21 cellular contexts compared by ENCODE assay signal in genomic region chr3:150105025-150105424, GRCh38.
DNase-seq lines count a peak whose midpoint lies in the region; ATAC-seq, FAIRE-seq and TF ChIP-seq lines count a peak whose summit lies in the region.
"Had no signal": no experiment of that assay in that cellular context is flagged by ENCODE, and none has a peak within 500 bp of the region (broad histone marks: within the 10 kb centered on the region; RNA-seq: fewer than 3 reads in every experiment).

No MANE protein-coding gene starts in this region.

- H3K9ac ChIP-seq in SK-N-SH (no peak overlapping the region), GM12878 (ENCODE audit: control insufficient read depth, insufficient read depth, low read length) (no peak overlapping the region), MM.1S (ENCODE audit: low read length) (no peak overlapping the region)
- H3K9ac ChIP-seq: BLaER1 treated with 17β-estradiol and CSF1 and Interleukin-3, amounts not matched to agents 10 nM and 100 nM had no signal

- H2AFZ ChIP-seq in SK-N-SH (ENCODE audit: low read depth) (no peak overlapping the region), GM12878 (ENCODE audit: control insufficient read depth, low read depth, low read length) (no peak overlapping the region), MM.1S (ENCODE audit: low read length) (no peak overlapping the region)

- H3K27ac ChIP-seq in SK-N-SH (ENCODE audit: low read depth in 2 of 2, low read length in 1 of 2) (peak overlapping the region; percentile 91 to 93; a peak in 3 of 4 replicates), GM12878 (ENCODE audit: control insufficient read depth, insufficient read depth) (no peak overlapping the region), mesodermal cell (ENCODE audit: low read depth, low read length, severe bottlenecking) (peak overlapping the region; percentile 24), MM.1S (ENCODE audit: low read length) (no peak overlapping the region)
- H3K27ac ChIP-seq: 22Rv1; BLaER1 treated with 17β-estradiol and CSF1 and Interleukin-3, amounts not matched to agents 10 nM and 100 nM; C4-2B had no signal

- WGBS in SK-N-SH (ENCODE audit: low lambda C conversion rate) = 71% methylated on average over 1 of the region's 1 CpG
- 87% methylated on average over 1 of the region's 1 CpG for WGBS in GM12878 (ENCODE audit: insufficient coverage, insufficient replicate concordance, low lambda C conversion rate, missing lambda C conversion rate)
- no CpG with 5 or more reads among the region's 1 CpG for WGBS in mesodermal cell (ENCODE audit: insufficient coverage in 2 of 2), 2 experiments

- RAD21 ChIA-PET in GM12878 (lab: Charles Lee; ENCODE audit: unreplicated experiment) = interaction anchor here (2.0 kb wide), 1 partner anchor 10 kb away, joined by 6 read pairs; no protein-coding TSS in a partner anchor

- no peaks in the 10 kb centered on the region for H3K9me2 ChIP-seq in SK-N-SH
- no peaks in the 10 kb centered on the region for H3K9me2 ChIP-seq in MM.1S (replicated peaks; ENCODE audit: insufficient read depth, low read length)

- H3K9me3 ChIP-seq in SK-N-SH (peaks cover 8% of the 10 kb centered on the region; the same call in 1 of the 2 replicates), GM12878 (replicated peaks; ENCODE audit: control insufficient read depth, insufficient read depth, low read length) (no peaks in the 10 kb centered on the region), mesodermal cell (ENCODE audit: control insufficient read depth, low read length) (peaks cover 7% of the 10 kb centered on the region), MM.1S (replicated peaks; ENCODE audit: insufficient read depth, low read length) (no peaks in the 10 kb centered on the region)

- SMC1A ChIA-PET in GM12878 (lab: Charles Lee; ENCODE audit: uncharacterized antibody, unreplicated experiment) = no interaction called here

- no peak for TF ChIP-seq POLR2A in GM12878 (IDR thresholded peaks at IDR 0.05; ENCODE audit: low read depth, low read length)

- H3K4me1 ChIP-seq in SK-N-SH (ENCODE audit: control insufficient read depth in 1 of 2, insufficient read depth in 2 of 2, low read depth in 1 of 2, low read length in 1 of 2) (peaks cover 16 to 24% of the 10 kb centered on the region in 2 experiments), GM12878 (ENCODE audit: control insufficient read depth, insufficient read depth, low read length) (no peaks in the 10 kb centered on the region), mesodermal cell (ENCODE audit: control insufficient read depth, insufficient read depth, low read length, poor library complexity, severe bottlenecking) (peaks cover 36% of the 10 kb centered on the region), MM.1S (ENCODE audit: low read length) (no peaks in the 10 kb centered on the region)
- H3K4me1 ChIP-seq: Caco-2 had no signal

- H3K36me3 ChIP-seq in SK-N-SH (replicated peaks in 1 of 2; ENCODE audit: control insufficient read depth in 1 of 2, insufficient read depth in 2 of 2, low read length in 1 of 2) (no peaks in the 10 kb centered on the region), GM12878 (ENCODE audit: control insufficient read depth in 2 of 2, insufficient read depth in 2 of 2, low read length in 1 of 2) (no peaks in the 10 kb centered on the region), mesodermal cell (ENCODE audit: control insufficient read depth, insufficient read depth, low read length) (no peaks in the 10 kb centered on the region), MM.1S (replicated peaks; ENCODE audit: insufficient read depth, low read length) (no peaks in the 10 kb centered on the region)
- H3K36me3 ChIP-seq: BLaER1 treated with 17β-estradiol and CSF1 and Interleukin-3, amounts not matched to agents 10 nM and 100 nM had no signal

- no peaks in the 10 kb centered on the region for H3K79me2 ChIP-seq in SK-N-SH (ENCODE audit: insufficient read depth)
- no peaks in the 10 kb centered on the region for H3K79me2 ChIP-seq in GM12878 (ENCODE audit: control insufficient read depth, insufficient read depth, low read length)
- H3K79me2 ChIP-seq in MM.1S (ENCODE audit: low read length) = no peaks in the 10 kb centered on the region

- no peak for ATAC-seq in SK-N-SH treated with all-trans-retinoic acid at 6 μM for 48 hours
- ATAC-seq in GM12878 = peak; percentile 53
- ATAC-seq in GM19467 (IDR thresholded peaks at IDR 0.05; ENCODE audit: unreplicated experiment) = no peak
- ATAC-seq: A549; CD8-positive, alpha-beta T cell had no signal

- peak overlapping the region; percentile 10; the same call in 1 of the 2 replicates for H3K4me2 ChIP-seq in SK-N-SH
- H3K4me2 ChIP-seq in GM12878 (ENCODE audit: control insufficient read depth, insufficient read depth) = no peak overlapping the region
- H3K4me2 ChIP-seq in MM.1S (ENCODE audit: low read depth, low read length) = no peak overlapping the region
- H3K4me2 ChIP-seq: A549 had no signal

- intact Hi-C loops in GM12878 (cut with micrococcal nuclease; ENCODE audit: unreplicated experiment) = no loop called here

- BruUV-seq in GM12878 (replicated peaks; lab: Mats Ljungman, UMichigan) = no TSS peak

- H3F3A ChIP-seq in SK-N-SH (replicated peaks; ENCODE audit: insufficient read depth) (peaks cover 32% of the 10 kb centered on the region), MM.1S (ENCODE audit: insufficient read depth, low read length) (no peaks in the 10 kb centered on the region)

- H4K20me1 ChIP-seq in SK-N-SH (ENCODE audit: insufficient read depth) (no peaks in the 10 kb centered on the region), GM12878 (ENCODE audit: control insufficient read depth, insufficient read depth) (no peaks in the 10 kb centered on the region), MM.1S (ENCODE audit: insufficient read depth, low read length) (no peaks in the 10 kb centered on the region)
- H4K20me1 ChIP-seq: BLaER1 treated with 17β-estradiol and CSF1 and Interleukin-3, amounts not matched to agents 10 nM and 100 nM had no signal

- no peak overlapping the region for H3K4me3 ChIP-seq in SK-N-SH (ENCODE audit: low read depth in 2 of 2, low read length in 1 of 2)
- H3K4me3 ChIP-seq in GM12878 = no peak overlapping the region
- H3K4me3 ChIP-seq in mesodermal cell (ENCODE audit: extremely low read depth, insufficient read depth, low read length, poor library complexity, severe bottlenecking) = no peak overlapping the region
- no peak overlapping the region for H3K4me3 ChIP-seq in MM.1S (ENCODE audit: low read length)
- H3K4me3 ChIP-seq: A549; BLaER1 treated with 17β-estradiol and CSF1 and Interleukin-3, amounts not matched to agents 10 nM and 100 nM had no signal

- no peaks in the 10 kb centered on the region for H3K27me3 ChIP-seq in SK-N-SH (ENCODE audit: insufficient read depth)
- H3K27me3 ChIP-seq in GM12878 (replicated peaks in 1 of 2; ENCODE audit: control insufficient read depth in 2 of 2, insufficient read depth in 2 of 2, low read length in 1 of 2) = no peaks in the 10 kb centered on the region
- H3K27me3 ChIP-seq in MM.1S (replicated peaks; ENCODE audit: insufficient read depth, low read length) = no peaks in the 10 kb centered on the region
- H3K27me3 ChIP-seq: BLaER1 treated with 17β-estradiol and CSF1 and Interleukin-3, amounts not matched to agents 10 nM and 100 nM had no signal

- TF ChIP-seq CTCF in SK-N-SH (IDR thresholded peaks at IDR 0.05) (no peak), GM12878 (IDR thresholded peaks at IDR 0.05 in 2 of 3, conservative IDR thresholded peaks at IDR 0.05 in 1 of 3; ENCODE audit: control insufficient read depth in 2 of 3, extremely low read depth in 1 of 3, insufficient read depth in 1 of 3, low read depth in 3 of 3, low read length in 3 of 3) (no peak), MM.1S (IDR thresholded peaks at IDR 0.05; ENCODE audit: low read length) (no peak)

- FAIRE-seq in GM12878 (lab: Jason Lieb, UNC) = no peak
- FAIRE-seq: A549, D721Med, G401.6, GM19239 had no signal

- POLR2A ChIA-PET in SK-N-SH (lab: Yijun Ruan, JAX) = no interaction called here
- POLR2A ChIA-PET in GM12878 (lab: Charles Lee) = interaction anchor here (0.6 kb wide), 1 partner anchor 87 kb away, joined by 3 read pairs; no protein-coding TSS in a partner anchor

- DNase-seq in SK-N-SH (no peak), GM12878 (ENCODE audit: low read depth, low spot score) (no peak), MM.1S (no peak), inferior parietal cortex (ENCODE audit: extremely low spot score) (no peak)
- DNase-seq: AML-193; Caco-2; Calu3; CD4-positive, alpha-beta T cell; CD8-positive, alpha-beta T cell; DMS79 treated with DMSO at 0.1 percent for 48 hours; GF-D8 had no signal

- no peak for TF ChIP-seq EP300 in SK-N-SH (IDR thresholded peaks at IDR 0.05; ENCODE audit: borderline replicate concordance in 1 of 2, low read depth in 1 of 2, low read length in 1 of 2)
- TF ChIP-seq EP300 in GM12878 (IDR thresholded peaks at IDR 0.05; ENCODE audit: borderline replicate concordance in 1 of 2, control insufficient read depth in 1 of 2, low read depth in 2 of 2, low read length in 2 of 2) = no peak

- CTCF ChIA-PET in SK-N-SH (lab: Yijun Ruan, JAX) = interaction anchor here (0.9 kb wide), 1 partner anchor 56 kb away, joined by 3 read pairs; no protein-coding TSS in a partner anchor
- CTCF ChIA-PET in GM12878 (lab: Yijun Ruan, JAX) = no interaction called here

- in situ Hi-C loops in GM12878 (cut with MboI) = no loop called here

- no peak for TF ChIP-seq RAD21 in SK-N-SH (IDR thresholded peaks at IDR 0.05; ENCODE audit: low read length)
- TF ChIP-seq RAD21 in GM12878 (IDR thresholded peaks at IDR 0.05; ENCODE audit: insufficient read depth, low read depth, low read length) = no peak

TF ChIP-seq in SK-N-SH treated with all-trans-retinoic acid at 6 μM for 48 hours, 23 proteins besides CTCF, POLR2A, EP300 and RAD21 (continues in another document):
- no peak for TF ChIP-seq ZNF8 (CRISPR knock-in tag; IDR thresholded peaks at IDR 0.05)

TF ChIP-seq in GM12878, 131 proteins besides CTCF, POLR2A, EP300 and RAD21 (continues in another document):
- TF ChIP-seq MTA2 (IDR thresholded peaks at IDR 0.05; ENCODE audit: low read depth) = peak; percentile 84
- 0 out of 2 replicates have a peak, but pooled peaks have one; percentile 32 for TF ChIP-seq BMI1 (IDR thresholded peaks at IDR 0.05; ENCODE audit: borderline replicate concordance)
- peak; percentile 53 for TF ChIP-seq MEF2B (IDR thresholded peaks at IDR 0.05; ENCODE audit: partially characterized antibody, poor library complexity, severe bottlenecking)
- TF ChIP-seq CHD2 (IDR thresholded peaks at IDR 0.05; ENCODE audit: borderline replicate concordance, low read depth, low read length) = no peak
- TF ChIP-seq PKNOX1 (IDR thresholded peaks at IDR 0.05) = peak; percentile 20; the same call in 1 of the 2 replicates
- peak; percentile 97 for TF ChIP-seq NR2F1 (conservative IDR thresholded peaks at IDR 0.05)
- TF ChIP-seq DPF2 (IDR thresholded peaks at IDR 0.05) = peak; percentile 45; the same call in 1 of the 2 replicates

Comparison
In these comparisons a context has a peak if more than half of its experiments do, and no peak if none do; other contexts are left out.
1. H3K27ac ChIP-seq: peak in SK-N-SH (2 of 2) and mesodermal cell (single experiment); none in GM12878 (single experiment) and MM.1S (single experiment).